20 cellular contexts compared by ENCODE assay signal in genomic region chr1:7036393-7036792, GRCh38.
"Had no signal": no experiment of that assay in that cellular context is flagged by ENCODE, and none has a peak within 500 bp of the region (broad histone marks: within the 10 kb centered on the region; RNA-seq: fewer than 3 reads in every experiment).

No MANE protein-coding gene starts in this region.

- H3K4me3 ChIP-seq: coronary artery, esophagus squamous epithelium, gastrocnemius medialis, heart right ventricle, left lung, lower lobe of right lung, mucosa of descending colon had no signal

- ATAC-seq: effector memory CD8-positive, alpha-beta T cell; esophagus mucosa; gastrocnemius medialis; heart right ventricle; left cardiac atrium; left lung; left ventricle myocardium superior; lower lobe of right lung; mucosa of descending colon; naive thymus-derived CD8-positive, alpha-beta T cell had no signal

- H3K4me1 Mint-ChIP-seq: mesothelial cell of epicardium; naive B cell; naive thymus-derived CD8-positive, alpha-beta T cell had no signal

- H3K27ac Mint-ChIP-seq: effector memory CD8-positive, alpha-beta T cell; mesothelial cell of epicardium; naive B cell; naive thymus-derived CD8-positive, alpha-beta T cell had no signal

- H3K27me3 ChIP-seq: esophagus squamous epithelium, gastrocnemius medialis had no signal

- DNase-seq: dermis blood vessel endothelial cell; effector CD8-positive, alpha-beta T cell; effector memory CD8-positive, alpha-beta T cell; esophagus squamous epithelium; foreskin fibroblast; gastrocnemius medialis; glutamatergic neuron; heart right ventricle; hippocampal formation; left cardiac atrium; left lung; left ventricle myocardium superior; lower lobe of right lung; mesenchymal stem cell; mucosa of descending colon; naive B cell; naive thymus-derived CD8-positive, alpha-beta T cell had no signal

- H3K4me3 Mint-ChIP-seq: effector memory CD8-positive, alpha-beta T cell; mesothelial cell of epicardium; naive B cell; naive thymus-derived CD8-positive, alpha-beta T cell had no signal

- H3K27ac ChIP-seq: coronary artery, esophagus squamous epithelium, heart right ventricle, left lung, lower lobe of right lung had no signal

- H3K9me3 ChIP-seq: gastrocnemius medialis, lower lobe of right lung had no signal

- H3K4me1 ChIP-seq: esophagus squamous epithelium, gastrocnemius medialis, heart right ventricle, left lung, lower lobe of right lung had no signal

- H3K36me3 Mint-ChIP-seq: mesothelial cell of epicardium had no signal

- H3K36me3 ChIP-seq: esophagus squamous epithelium, gastrocnemius medialis, heart right ventricle, left lung, lower lobe of right lung had no signal
